In genomic region chr7:77157446-77157845, GRCh38 we compare ENCODE assay signal across 9 cellular contexts. TPM values are rescaled to one million over a fixed set of nuclear protein-coding genes. Genes with fewer than 3 reads are reported as not detected.
DNase-seq lines count a peak whose midpoint lies in the region; ATAC-seq, FAIRE-seq and TF ChIP-seq lines count a peak whose summit lies in the region.
"Had no signal": no experiment of that assay in that cellular context is flagged by ENCODE, and none has a peak within 500 bp of the region (broad histone marks: within the 10 kb centered on the region; RNA-seq: fewer than 3 reads in every experiment).

No MANE protein-coding gene starts in this region.

- WGBS in neuronal stem cell (ENCODE audit: extremely low coverage in 2 of 2, insufficient read length in 2 of 2, insufficient replicate concordance in 1 of 2), 2 donors, result no CpG with 5 or more reads among the region's 1 CpG

- H3K4me1 ChIP-seq in endothelial cell of umbilical vein (ENCODE audit: control insufficient read depth, extremely low read depth, insufficient read depth, low read length) (peaks cover 4% of the 10 kb centered on the region), neuronal stem cell (ENCODE audit: control insufficient read depth in 2 of 2, insufficient read depth in 1 of 2, low read depth in 1 of 2, low read length in 2 of 2) (no peaks in the 10 kb centered on the region)

- H3K4me1 Mint-ChIP-seq in type B pancreatic cell (ENCODE audit: unreplicated experiment), result no peaks in the 10 kb centered on the region

- no peaks in the 10 kb centered on the region for H3K79me1 ChIP-seq in neuronal stem cell (ENCODE audit: low read depth, low read length)

- no peak overlapping the region for H2BK5ac ChIP-seq in neuronal stem cell (ENCODE audit: low read length)

- no TSS peak for BruUV-seq in endothelial cell of umbilical vein (replicated peaks; lab: Mats Ljungman, UMichigan)

- dilution Hi-C loops in endothelial cell of umbilical vein (cut with MboI; ENCODE audit: extremely low pct_ligation_motif_present, low sequenced_read_pairs), result no loop called here

- H2AFZ ChIP-seq in endothelial cell of umbilical vein (ENCODE audit: low read depth, low read length) (peak overlapping the region; percentile 59), neuronal stem cell (ENCODE audit: low read length) (no peak overlapping the region)

- no peaks in the 10 kb centered on the region for H3K9me1 ChIP-seq in endothelial cell of umbilical vein (replicated peaks; ENCODE audit: control insufficient read depth, extremely low read depth, insufficient read depth, low read length)

- H2AK5ac ChIP-seq in neuronal stem cell (ENCODE audit: low read depth, low read length), result no peak overlapping the region

- H3K23ac ChIP-seq in neuronal stem cell (ENCODE audit: low read depth, low read length, poor library complexity), result no peak overlapping the region

- no peak overlapping the region for H3K14ac ChIP-seq in neuronal stem cell (ENCODE audit: low read length)

- CTCF ChIA-PET in endothelial cell of umbilical vein (lab: Charles Lee), result no interaction called here

- no peak overlapping the region for H3K9ac ChIP-seq in endothelial cell of umbilical vein (replicated peaks; ENCODE audit: extremely low read depth, insufficient read depth, low read length)
- no peak overlapping the region for H3K9ac ChIP-seq in neuronal stem cell (ENCODE audit: low read depth, low read length, poor library complexity)

- H4K20me1 ChIP-seq in endothelial cell of umbilical vein (replicated peaks; ENCODE audit: control insufficient read depth, extremely low read depth, insufficient read depth, low read length), result no peaks in the 10 kb centered on the region

- no peak overlapping the region for H3K4me3 Mint-ChIP-seq in type B pancreatic cell

- POLR2A ChIA-PET in endothelial cell of umbilical vein (lab: Charles Lee), result no interaction called here

- no peak overlapping the region for H4K8ac ChIP-seq in neuronal stem cell (ENCODE audit: low read depth, low read length)

- H3K27me3 ChIP-seq in endothelial cell of umbilical vein (ENCODE audit: control insufficient read depth in 2 of 2, insufficient read depth in 2 of 2, low read length in 2 of 2), result no peaks in the 10 kb centered on the region
- no peaks in the 10 kb centered on the region for H3K27me3 ChIP-seq in neuronal stem cell (ENCODE audit: control insufficient read depth in 3 of 3, insufficient read depth in 3 of 3, low read depth in 1 of 3, low read length in 3 of 3)
- H3K27me3 ChIP-seq in dorsolateral prefrontal cortex, result no peaks in the 10 kb centered on the region
- H3K27me3 ChIP-seq: tibial nerve had no signal

- TF ChIP-seq CTCF in endothelial cell of umbilical vein (IDR thresholded peaks at IDR 0.05; ENCODE audit: extremely low read depth in 1 of 2, insufficient read depth in 1 of 2, low read depth in 1 of 2, low read length in 2 of 2) (no peak), type B pancreatic cell (conservative IDR thresholded peaks at IDR 0.05) (no peak), dorsolateral prefrontal cortex (IDR thresholded peaks at IDR 0.05 in 54 of 56, conservative IDR thresholded peaks at IDR 0.05 in 2 of 56; ENCODE audit: low read depth in 1 of 56, partially characterized antibody in 56 of 56) (no peak)

- no peaks in the 10 kb centered on the region for H3K36me3 ChIP-seq in endothelial cell of umbilical vein (ENCODE audit: control insufficient read depth in 2 of 2, extremely low read depth in 1 of 2, insufficient read depth in 2 of 2, low read length in 2 of 2)
- no peaks in the 10 kb centered on the region for H3K36me3 ChIP-seq in neuronal stem cell (replicated peaks in 1 of 2; ENCODE audit: control insufficient read depth in 2 of 2, insufficient read depth in 2 of 2, low read length in 2 of 2)
- H3K36me3 ChIP-seq: tibial nerve had no signal

- H3K27ac Mint-ChIP-seq in type B pancreatic cell, result no peak overlapping the region

- no peak overlapping the region for H3K4me2 ChIP-seq in endothelial cell of umbilical vein (ENCODE audit: insufficient read depth, low read length)
- no peak overlapping the region for H3K4me2 ChIP-seq in neuronal stem cell (ENCODE audit: insufficient read depth, low read length, poor library complexity, severe bottlenecking)

- H3K4ac ChIP-seq in neuronal stem cell (ENCODE audit: low read length), result no peak overlapping the region

- H3K36me3 Mint-ChIP-seq in type B pancreatic cell, result no peaks in the 10 kb centered on the region

- H3K9me3 ChIP-seq in endothelial cell of umbilical vein (replicated peaks; ENCODE audit: control insufficient read depth, insufficient read depth, low read length) (no peaks in the 10 kb centered on the region), neuronal stem cell (replicated peaks in 1 of 2; ENCODE audit: control insufficient read depth in 2 of 2, insufficient read depth in 1 of 2, low read depth in 1 of 2, low read length in 2 of 2) (no peaks in the 10 kb centered on the region)
- H3K9me3 ChIP-seq: tibial nerve had no signal

- no peak overlapping the region for H3K18ac ChIP-seq in neuronal stem cell (ENCODE audit: low read length)

- H3K27me3 Mint-ChIP-seq in type B pancreatic cell, result no peaks in the 10 kb centered on the region

- TF ChIP-seq POLR2A in GM12891 (IDR thresholded peaks at IDR 0.05; ENCODE audit: low read depth, low read length), result no peak
- no peak for TF ChIP-seq POLR2A in endothelial cell of umbilical vein (IDR thresholded peaks at IDR 0.05; ENCODE audit: low read depth, low read length)

- ATAC-seq in GM21447 (IDR thresholded peaks at IDR 0.05; ENCODE audit: unreplicated experiment) (peak; percentile 52), HG03571 (IDR thresholded peaks at IDR 0.05; ENCODE audit: unreplicated experiment) (peak; percentile 69)

- H3K4me3 ChIP-seq in endothelial cell of umbilical vein (replicated peaks in 1 of 3; ENCODE audit: insufficient read depth in 1 of 3, low read depth in 1 of 3, low read length in 3 of 3) (no peak overlapping the region), neuronal stem cell (ENCODE audit: low read length in 2 of 2) (no peak overlapping the region), dorsolateral prefrontal cortex (no peak overlapping the region)
- H3K4me3 ChIP-seq: tibial nerve had no signal

- H3K27ac ChIP-seq in endothelial cell of umbilical vein (ENCODE audit: insufficient read depth, low read depth, low read length) (no peak overlapping the region), neuronal stem cell (replicated peaks; ENCODE audit: low read length) (no peak overlapping the region), dorsolateral prefrontal cortex (peak overlapping the region in 1 of 59 donors; percentile 22)

- intact Hi-C loops in endothelial cell of umbilical vein (cut with micrococcal nuclease) (no loop called here), dorsolateral prefrontal cortex (cut with DNase I) (no loop called here)

- H2BK120ac ChIP-seq in neuronal stem cell (ENCODE audit: low read depth, low read length), result no peak overlapping the region

- H3K79me2 ChIP-seq in endothelial cell of umbilical vein (ENCODE audit: control insufficient read depth, insufficient read depth, low read length), result no peaks in the 10 kb centered on the region

- no peak overlapping the region for H2BK15ac ChIP-seq in neuronal stem cell (ENCODE audit: low read length)

- DNase-seq in GM12891 (ENCODE audit: insufficient read length, low spot score), result no peak
- DNase-seq in endothelial cell of umbilical vein (ENCODE audit: low read depth, low spot score), result peak; percentile 28
- no peak for DNase-seq in type B pancreatic cell (ENCODE audit: extremely low spot score, unreplicated experiment)
- DNase-seq in neuronal stem cell (ENCODE audit: low spot score), result no peak
- DNase-seq in RPMI8226, result no peak
- no peak for DNase-seq in dorsolateral prefrontal cortex

- no peak overlapping the region for H4K91ac ChIP-seq in neuronal stem cell (ENCODE audit: low read depth, low read length, poor library complexity)

- no peaks in the 10 kb centered on the region for H3K9me3 Mint-ChIP-seq in type B pancreatic cell

- H2BK12ac ChIP-seq in neuronal stem cell (ENCODE audit: low read length), result no peak overlapping the region

- FAIRE-seq in GM12891 (lab: Jason Lieb, UNC) (peak; percentile 85), endothelial cell of umbilical vein (lab: Jason Lieb, UNC) (no peak)

TF ChIP-seq in GM12891, 5 proteins besides CTCF, POLR2A, EP300 and RAD21 (continues in another document):
- TF ChIP-seq TAF1 (IDR thresholded peaks at IDR 0.05; ENCODE audit: low read depth, low read length) (no peak), SPI1 (IDR thresholded peaks at IDR 0.05; ENCODE audit: low read depth, low read length) (peak; percentile 57)

TF ChIP-seq in endothelial cell of umbilical vein, 7 proteins besides CTCF, POLR2A, EP300 and RAD21 (continues in another document):
- TF ChIP-seq EZH2 (IDR thresholded peaks at IDR 0.05; ENCODE audit: borderline replicate concordance, low read depth, low read length, severe bottlenecking), result no peak

RNA-seq across cellular contexts. Expression of gene CCDC146, which starts 35.0 kb away (rescaled TPM):
- polyA plus RNA-seq in GM12891 (2012; ENCODE audit: low read depth, missing spikeins), result 1.7 TPM
- 2.2 and 2.6 TPM in 2 replicates for total RNA-seq in endothelial cell of umbilical vein
- polyA plus RNA-seq in endothelial cell of umbilical vein, result 0.65 and 1.5 TPM in 2 replicates
- 0.72 and 1.3 TPM in 2 replicates for polyA plus RNA-seq in endothelial cell of umbilical vein (2011; cell fraction: cytosol; rRNA removed)
- polyA plus RNA-seq in endothelial cell of umbilical vein (2011; cell fraction: nucleus; rRNA removed), result 7.1 and 9.4 TPM in 2 replicates
- polyA plus RNA-seq in endothelial cell of umbilical vein (2012), result 1.1 and 1.8 TPM in 2 replicates
- polyA minus RNA-seq in endothelial cell of umbilical vein, result 0.83 and 3.5 TPM in 2 replicates
- not detected for polyA minus RNA-seq in endothelial cell of umbilical vein (2011; cell fraction: cytosol; rRNA and poly(A)+ RNA removed)
- 3.4 and 6.8 TPM in 2 replicates for polyA minus RNA-seq in endothelial cell of umbilical vein (2011; cell fraction: nucleus; rRNA and poly(A)+ RNA removed)
- 2.1 and 15.3 TPM in 2 replicates for total RNA-seq in type B pancreatic cell (ENCODE audit: low replicate concordance)
- 3.5 TPM for polyA plus RNA-seq in neuronal stem cell (2013, experiment 1 of 2)
- polyA plus RNA-seq in neuronal stem cell (2013, experiment 2 of 2), result 4.0 TPM
- total RNA-seq in dorsolateral prefrontal cortex, result 10 to 100 TPM in 116 of 120 experiments, 1 to 10 TPM in 4; 8.6 to 29.6 (median 16.4) TPM

RNA-seq across cellular contexts. Expression of gene FGL2, which starts 42.2 kb away (rescaled TPM):
- 6.5 TPM for polyA plus RNA-seq in GM12891 (2012; ENCODE audit: low read depth, missing spikeins)
- not detected in 2 replicates for total RNA-seq in endothelial cell of umbilical vein
- polyA plus RNA-seq in endothelial cell of umbilical vein, result not detected in 2 replicates
- not detected in 2 replicates for polyA plus RNA-seq in endothelial cell of umbilical vein (2011; cell fraction: cytosol; rRNA removed)
- not detected in 2 replicates for polyA plus RNA-seq in endothelial cell of umbilical vein (2011; cell fraction: nucleus; rRNA removed)
- 0.07 TPM in 1 of 2 replicates, not detected in the other for polyA plus RNA-seq in endothelial cell of umbilical vein (2012)
- polyA minus RNA-seq in endothelial cell of umbilical vein, result not detected in 2 replicates
- polyA minus RNA-seq in endothelial cell of umbilical vein (2011; cell fraction: cytosol; rRNA and poly(A)+ RNA removed), result not detected
- not detected in 2 replicates for polyA minus RNA-seq in endothelial cell of umbilical vein (2011; cell fraction: nucleus; rRNA and poly(A)+ RNA removed)
- total RNA-seq in type B pancreatic cell (ENCODE audit: low replicate concordance), result 0.99 and 1.9 TPM in 2 replicates
- polyA plus RNA-seq in neuronal stem cell (2013, experiment 1 of 2), result not detected
- polyA plus RNA-seq in neuronal stem cell (2013, experiment 2 of 2), result not detected
- total RNA-seq in dorsolateral prefrontal cortex, result 10 to 100 TPM in 23 of 120 experiments, 1 to 10 TPM in 97; 1.5 to 21.5 (median 6.4) TPM
